In the genomic region with DNA sequence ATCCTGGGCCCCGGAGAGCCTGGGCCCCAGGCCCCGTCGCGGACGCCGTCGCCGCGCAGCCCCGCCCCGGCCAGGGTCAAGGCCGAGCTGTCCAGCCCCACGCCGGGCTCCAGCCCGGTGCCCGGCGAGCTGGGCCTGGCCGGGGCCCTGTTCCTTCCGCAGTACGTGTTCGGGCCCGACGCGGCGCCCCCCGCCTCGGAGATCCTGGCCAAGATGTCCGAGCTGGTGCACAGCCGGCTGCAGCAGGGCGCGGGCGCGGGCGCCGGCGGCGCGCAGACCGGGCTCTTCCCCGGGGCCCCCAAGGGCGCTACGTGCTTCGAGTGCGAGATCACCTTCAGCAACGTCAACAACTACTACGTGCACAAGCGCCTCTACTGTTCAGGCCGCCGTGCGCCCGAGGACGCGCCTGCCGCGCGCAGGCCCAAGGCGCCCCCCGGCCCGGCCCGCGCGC, we compare ENCODE assay signal across 10 cellular contexts. TPM values are rescaled to one million over a fixed set of nuclear protein-coding genes. Genes with fewer than 3 reads are reported as not detected.
DNase-seq lines count a peak whose midpoint lies in the region; ATAC-seq and TF ChIP-seq lines count a peak whose summit lies in the region.
"Had no signal": no experiment of that assay in that cellular context is flagged by ENCODE, and none has a peak within 500 bp of the region (broad histone marks: within the 10 kb centered on the region; RNA-seq: fewer than 3 reads in every experiment).

No MANE protein-coding gene starts in this region.

- CTCF ChIA-PET in PC-3 (lab: Charles Lee), result interaction anchor here (0.6 kb wide), 1 partner anchor 27 kb away, joined by 3 read pairs; no protein-coding TSS in a partner anchor

- no peaks in the 10 kb centered on the region for H3K27me3 ChIP-seq in PC-3 (ENCODE audit: low read length)
- H3K27me3 ChIP-seq in gastroesophageal sphincter, result peaks cover 5% of the 10 kb centered on the region
- H3K27me3 ChIP-seq in osteoblast (ENCODE audit: insufficient read depth, low read length), result peaks cover 4% of the 10 kb centered on the region
- H3K27me3 ChIP-seq: SJCRH30 had no signal

- no peaks in the 10 kb centered on the region for H3K9me3 Mint-ChIP-seq in chondrocyte (ENCODE audit: low read depth)
- H3K9me3 Mint-ChIP-seq: activated T-helper 2 cell treated with anti-CD3 and anti-CD28 coated beads, Interferon-gamma antibody, Interleukin-2, Interleukin-4, amounts not matched to agents 10 μg/mL and 5 μg/mL and 100 μg/mL, durations not matched to agents 14 hours and 24 hours and 36 hours had no signal

- H3K4me1 Mint-ChIP-seq in chondrocyte (ENCODE audit: low read depth), result peaks cover 13% of the 10 kb centered on the region

- H2AFZ ChIP-seq in PC-3 (ENCODE audit: low read length), result no peak overlapping the region
- no peak overlapping the region for H2AFZ ChIP-seq in osteoblast (ENCODE audit: low read length)

- DNase-seq in AG10803 (ENCODE audit: low read depth) (peak; percentile 56), PC-3 (peak; percentile 32), osteoblast (ENCODE audit: insufficient read length, low spot score, missing footprints) (peak; percentile 93), T-helper 9 cell (no peak), chondrocyte (ENCODE audit: low spot score) (no peak)

- no peak overlapping the region for H3K4me3 Mint-ChIP-seq in chondrocyte (ENCODE audit: unreplicated experiment)

- POLR2A ChIA-PET in PC-3 (lab: Charles Lee; ENCODE audit: unreplicated experiment), result interaction anchor here (0.5 kb wide), 1 partner anchor 449 kb away, joined by 3 read pairs; no protein-coding TSS in a partner anchor

- WGBS in gastroesophageal sphincter (ENCODE audit: low coverage in 1 of 2), 2 donors, result no CpG with 5 or more reads among the region's 62 CpGs

- H4K20me1 ChIP-seq in PC-3 (ENCODE audit: low read length) (no peaks in the 10 kb centered on the region), osteoblast (ENCODE audit: insufficient read depth, low read length) (peaks cover 9% of the 10 kb centered on the region)

- peaks cover 4% of the 10 kb centered on the region for H3K36me3 Mint-ChIP-seq in chondrocyte (ENCODE audit: low read depth)

- peak overlapping the region; percentile 58; the same call in 1 of the 2 replicates for H3K9ac ChIP-seq in PC-3 (ENCODE audit: low read length)

- intact Hi-C loops in PC-3 (cut with micrococcal nuclease), result no loop called here

- no peaks in the 10 kb centered on the region for H3K9me2 ChIP-seq in PC-3 (replicated peaks; ENCODE audit: low read length)

- BruUV-seq in PC-3 (replicated peaks; lab: Mats Ljungman, UMichigan), result no TSS peak

- no peaks in the 10 kb centered on the region for H3F3A ChIP-seq in PC-3 (ENCODE audit: low read length, unreplicated experiment)

- H3K79me2 ChIP-seq in PC-3 (ENCODE audit: low read length) (peaks cover 13% of the 10 kb centered on the region), osteoblast (ENCODE audit: insufficient read depth, low read length) (peaks cover 2% of the 10 kb centered on the region)

- H3K4me3 ChIP-seq in AG10803 (ENCODE audit: low read length), result peak overlapping the region; percentile 27
- H3K4me3 ChIP-seq in PC-3 (ENCODE audit: low read length), result peak overlapping the region; percentile 57; the same call in 1 of the 2 replicates
- peak overlapping the region; percentile 28 to 81 for H3K4me3 ChIP-seq in gastroesophageal sphincter
- H3K4me3 ChIP-seq in osteoblast (ENCODE audit: insufficient read depth, low read length), result peak overlapping the region; percentile 55

- H3K4me2 ChIP-seq in PC-3 (ENCODE audit: low read length) (peak overlapping the region; percentile 71), osteoblast (ENCODE audit: insufficient read depth, low read length) (peak overlapping the region; percentile 72)

- no peak overlapping the region for H3K27ac Mint-ChIP-seq in chondrocyte (ENCODE audit: unreplicated experiment)
- H3K27ac Mint-ChIP-seq: activated T-helper 2 cell treated with anti-CD3 and anti-CD28 coated beads, Interferon-gamma antibody, Interleukin-2, Interleukin-4, amounts not matched to agents 10 μg/mL and 5 μg/mL and 100 μg/mL, durations not matched to agents 14 hours and 24 hours and 36 hours had no signal

- ATAC-seq in PC-3, result peak; percentile 46
- peak; percentile 43 for ATAC-seq in gastroesophageal sphincter
- no peak for ATAC-seq in GM18520 (IDR thresholded peaks at IDR 0.05; ENCODE audit: unreplicated experiment)
- ATAC-seq in GM19023 (IDR thresholded peaks at IDR 0.05; ENCODE audit: unreplicated experiment), result no peak

- H3K36me3 ChIP-seq in PC-3 (ENCODE audit: low read depth, low read length) (no peaks in the 10 kb centered on the region), gastroesophageal sphincter (peaks cover 0 to 13% of the 10 kb centered on the region in 2 donors), osteoblast (ENCODE audit: insufficient read depth, low read length) (no peaks in the 10 kb centered on the region)
- H3K36me3 ChIP-seq: SJCRH30 had no signal

- H3K4me1 ChIP-seq in PC-3 (ENCODE audit: insufficient read depth, low read length) (0 out of 2 replicates have a peak, but pooled peaks cover 6% of the 10 kb centered on the region), gastroesophageal sphincter (peaks cover 0 to 30% (median 21%) of the 10 kb centered on the region in 3 donors), osteoblast (ENCODE audit: insufficient read depth, low read length) (peaks cover 4% of the 10 kb centered on the region)
- H3K4me1 ChIP-seq: SJCRH30 had no signal

- no peak overlapping the region for H3K27ac ChIP-seq in PC-3 (ENCODE audit: low read length)
- H3K27ac ChIP-seq in gastroesophageal sphincter, result peak overlapping the region in 3 of 4 donors; percentile 75 to 97 (median 84)
- no peak overlapping the region for H3K27ac ChIP-seq in osteoblast (ENCODE audit: low read depth, low read length)
- H3K27ac ChIP-seq: SJCRH30 had no signal

- TF ChIP-seq CTCF in AG10803 (conservative IDR thresholded peaks at IDR 0.05; ENCODE audit: low read length), result no peak
- TF ChIP-seq CTCF in PC-3 (conservative IDR thresholded peaks at IDR 0.05; ENCODE audit: low read depth, low read length), result no peak
- TF ChIP-seq CTCF in gastroesophageal sphincter (IDR thresholded peaks at IDR 0.05), result peak in 1 of 4 experiments; percentile 9
- no peak for TF ChIP-seq CTCF in osteoblast (IDR thresholded peaks at IDR 0.05; ENCODE audit: extremely low read depth, low read depth, low read length)
- TF ChIP-seq CTCF in chondrocyte (IDR thresholded peaks at IDR 0.05), result no peak

- H3K27me3 Mint-ChIP-seq in chondrocyte (ENCODE audit: low read depth), result peaks cover 8% of the 10 kb centered on the region

- no peak for TF ChIP-seq EP300 in gastroesophageal sphincter (IDR thresholded peaks at IDR 0.05)

- TF ChIP-seq POLR2A in gastroesophageal sphincter (IDR thresholded peaks at IDR 0.05), result no peak

- H3K9me3 ChIP-seq in PC-3 (ENCODE audit: low read length) (no peaks in the 10 kb centered on the region), gastroesophageal sphincter (no peaks in the 10 kb centered on the region), osteoblast (ENCODE audit: low read depth, low read length) (no peaks in the 10 kb centered on the region)
- H3K9me3 ChIP-seq: SJCRH30 had no signal

RNA-seq across cellular contexts. Expression of a gene that starts 36.8 kb away (rescaled TPM):
- 11.8 and 24.5 TPM in 2 replicates for total RNA-seq in PC-3 (2014; rRNA removed)
- 10 to 100 TPM; 15.8 to 40.6 (median 23.3) TPM for total RNA-seq in gastroesophageal sphincter
- 10.6 and 10.9 TPM in 2 replicates for total RNA-seq in osteoblast
- total RNA-seq in chondrocyte, result 32.1 to 38.4 TPM (median 36.7 TPM) in 3 replicates

Comparison
In these comparisons a context has a peak if more than half of its experiments do, and no peak if none do; other contexts are left out.
1. DNase-seq: peak in AG10803 (single experiment), PC-3 (single experiment) and osteoblast (single experiment); none in T-helper 9 cell (single experiment) and chondrocyte (single experiment).
2. ATAC-seq: peak in PC-3 (single experiment) and gastroesophageal sphincter (single experiment); none in GM18520 (single experiment) and GM19023 (single experiment).
3. H3K27ac ChIP-seq: peak in gastroesophageal sphincter (3 of 4); none in PC-3 (single experiment) and osteoblast (single experiment).
4. Peak in every context shown above with its lines, with median percentiles within 50 percentile points of each other: H3K4me3 ChIP-seq.